Comparison of ENCODE assay signal across 8 cellular contexts in genomic region chr19:39125554-39126311, GRCh38. TPM values are rescaled to one million over a fixed set of nuclear protein-coding genes. Genes with fewer than 3 reads are reported as not detected.
DNase-seq lines count a peak whose midpoint lies in the region; FAIRE-seq and TF ChIP-seq lines count a peak whose summit lies in the region.

TSS of gene PAK4 (plus strand) at chr19:39125786. CDS start at chr19:39169554, 43,768 bp downstream.

- peaks cover 17% of the 10 kb centered on the region for H3K27me3 Mint-ChIP-seq in activated naive CD4-positive, alpha-beta T cell treated with anti-CD3 and anti-CD28 coated beads, Interleukin-2, amount 10 ng/mL, durations not matched to agents 7 days and 5 days

- H3K4me3 Mint-ChIP-seq in activated naive CD4-positive, alpha-beta T cell treated with anti-CD3 and anti-CD28 coated beads, Interleukin-2, amount 10 ng/mL, durations not matched to agents 7 days and 5 days, result peak within 1 kb of the TSS; percentile 98

- H3K9ac ChIP-seq in SK-N-MC (ENCODE audit: insufficient read length), result peak within 1 kb of the TSS; percentile 90

- peak; percentile 93 for FAIRE-seq in frontal cortex (lab: Jason Lieb, UNC)

- H3K4me1 Mint-ChIP-seq in activated naive CD4-positive, alpha-beta T cell treated with anti-CD3 and anti-CD28 coated beads, Interleukin-2, amount 10 ng/mL, durations not matched to agents 7 days and 5 days, result peaks cover 46% of the 10 kb centered on the region

- TF ChIP-seq POLR2A in NB4 (IDR thresholded peaks at IDR 0.05; ENCODE audit: extremely low read depth, insufficient read length), result peak; percentile 40

- CTCF ChIA-PET in activated naive CD4-positive, alpha-beta T cell treated with anti-CD3 and anti-CD28 coated beads, Interleukin-2, amount 10 ng/mL, durations not matched to agents 7 days and 5 days (lab: Charles Lee), result no interaction called here

- peak within 1 kb of the TSS; percentile 94 for H3K27ac Mint-ChIP-seq in activated naive CD4-positive, alpha-beta T cell treated with anti-CD3 and anti-CD28 coated beads, Interleukin-2, amount 10 ng/mL, durations not matched to agents 7 days and 5 days

- peaks cover 4% of the 10 kb centered on the region for H3K27me3 ChIP-seq in neutrophil

- H3K9me3 Mint-ChIP-seq in activated naive CD4-positive, alpha-beta T cell treated with anti-CD3 and anti-CD28 coated beads, Interleukin-2, amount 10 ng/mL, durations not matched to agents 7 days and 5 days, result no peaks in the 10 kb centered on the region

- H3K4me1 ChIP-seq in neutrophil (ENCODE audit: control insufficient read depth in 1 of 2, insufficient read depth in 1 of 2, low read depth in 1 of 2, low read length in 1 of 2), result peaks cover 7 to 15% of the 10 kb centered on the region in 2 experiments

- DNase-seq in GM03348 (ENCODE audit: low spot score) (peak; percentile 100), HFF-Myc (ENCODE audit: extremely low read depth, low read depth) (peak; percentile 87), NB4 (ENCODE audit: low read depth) (peak; percentile 94), SK-N-MC (ENCODE audit: low read depth, low spot score) (peak; percentile 85), frontal cortex (ENCODE audit: low spot score in 2 of 2) (peak; percentile 100), superior temporal gyrus (ENCODE audit: extremely low spot score) (peak; percentile 98)
- DNase-seq in activated naive CD4-positive, alpha-beta T cell treated with anti-CD3 and anti-CD28 coated beads, Interleukin-2, amount 10 ng/mL, durations not matched to agents 7 days and 5 days, result peak; percentile 98

- peak within 1 kb of the TSS; percentile 87 for H3K4me3 ChIP-seq in HFF-Myc (replicated peaks; ENCODE audit: low read depth, low read length)
- H3K4me3 ChIP-seq in NB4 (ENCODE audit: low read depth, low read length), result peak within 1 kb of the TSS; percentile 68
- H3K4me3 ChIP-seq in SK-N-MC, result peak within 1 kb of the TSS; percentile 95
- peak within 1 kb of the TSS; percentile 67 to 79 for H3K4me3 ChIP-seq in neutrophil (ENCODE audit: low read depth in 1 of 2, low read length in 1 of 2)

- H3K9me3 ChIP-seq in SK-N-MC (ENCODE audit: low read depth, low read length) (no peaks in the 10 kb centered on the region), neutrophil (no peaks in the 10 kb centered on the region)

- TF ChIP-seq CTCF in HFF-Myc (IDR thresholded peaks at IDR 0.05; ENCODE audit: low read depth, low read length, missing control alignments) (no peak), NB4 (IDR thresholded peaks at IDR 0.05; ENCODE audit: low read depth, low read length) (no peak), neutrophil (IDR thresholded peaks at IDR 0.05) (peak; percentile 8)

- H3K36me3 Mint-ChIP-seq in activated naive CD4-positive, alpha-beta T cell treated with anti-CD3 and anti-CD28 coated beads, Interleukin-2, amount 10 ng/mL, durations not matched to agents 7 days and 5 days, result peaks cover 2% of the 10 kb centered on the region

- H3K27ac ChIP-seq in SK-N-MC (peak within 1 kb of the TSS; percentile 73; the same call in 1 of the 2 replicates), neutrophil (peak within 1 kb of the TSS; percentile 79)

- H3K36me3 ChIP-seq in SK-N-MC (ENCODE audit: insufficient read depth, low read length) (no peaks in the 10 kb centered on the region), neutrophil (no peaks in the 10 kb centered on the region)

RNA-seq across cellular contexts. Expression of gene PAK4, which starts in this region (rescaled TPM):
- total RNA-seq in frontal cortex, result 0.82 TPM

Comparison
In these comparisons a context has a peak if more than half of its experiments do, and no peak if none do; other contexts are left out.
1. Peak in every context shown above with its lines: DNase-seq, H3K4me3 ChIP-seq and H3K27ac ChIP-seq.
2. Peak in DNase-seq in frontal cortex; RNA of the gene not detected or under 1 TPM.